Comparison of ENCODE assay signal across 17 cellular contexts in the genomic region with DNA sequence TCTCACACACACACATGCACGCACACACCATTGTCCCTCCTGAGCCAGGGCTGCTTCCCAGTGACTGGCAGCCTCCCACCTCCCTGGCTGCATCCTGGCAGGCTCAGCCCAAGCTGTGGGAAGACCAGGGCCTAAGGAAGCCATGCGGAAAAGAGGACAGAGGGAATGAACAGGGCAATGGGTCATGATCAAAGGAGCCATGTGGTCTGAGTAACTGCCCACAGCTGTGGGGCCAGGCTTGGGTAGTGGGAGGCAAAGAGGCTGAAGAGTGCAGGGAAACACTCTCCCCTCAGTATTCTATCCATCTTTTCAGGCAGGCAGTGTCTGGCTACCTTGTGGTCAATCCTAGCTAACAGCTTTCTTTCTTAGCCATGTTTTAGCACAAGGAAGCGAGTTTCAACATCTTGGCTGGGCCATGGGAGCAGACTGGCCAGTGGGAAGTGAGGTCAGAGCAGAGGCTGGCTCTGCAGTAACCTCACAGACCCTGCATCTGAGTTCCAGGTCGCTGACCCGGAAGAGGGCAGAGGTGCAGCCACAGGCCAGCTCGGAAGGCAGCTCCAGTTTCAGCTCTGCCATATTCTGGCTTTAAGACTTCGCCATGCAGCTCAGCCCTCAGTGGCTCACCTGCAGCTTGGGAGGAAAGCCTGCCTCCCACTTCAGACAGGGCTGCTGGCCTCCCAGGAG. TPM values are rescaled to one million over a fixed set of nuclear protein-coding genes. Genes with fewer than 3 reads are reported as not detected.
"Had no signal": no experiment of that assay in that cellular context is flagged by ENCODE, and none has a peak within 500 bp of the region (broad histone marks: within the 10 kb centered on the region; RNA-seq: fewer than 3 reads in every experiment).

No MANE protein-coding gene starts in this region.

- H3K4me1 ChIP-seq: prostate gland, sigmoid colon, spleen had no signal

- H3K27ac ChIP-seq: coronary artery, prostate gland, sigmoid colon, spleen had no signal

- FAIRE-seq: urothelium cell line had no signal

- H3K4me3 ChIP-seq: coronary artery, prostate gland, sigmoid colon, spleen had no signal

- DNase-seq: activated CD4-positive, alpha-beta memory T cell treated with anti-CD3 and anti-CD28 coated beads for 36 hours; activated CD4-positive, alpha-beta T cell treated with anti-CD3 and anti-CD28 coated beads for 36 hours; activated effector memory CD4-positive, alpha-beta T cell treated with anti-CD3 and anti-CD28 coated beads, Interleukin-2, amount 50 U/mL, for 16 hours; activated T-cell treated with anti-CD3 and anti-CD28 coated beads, Interleukin-2, amount 50 U/mL, for 4 hours; foreskin melanocyte; head of caudate nucleus; mammary epithelial cell; nucleus accumbens; sigmoid colon; spleen had no signal

- H3K4me1 Mint-ChIP-seq: activated CD4-positive, alpha-beta T cell treated with anti-CD3 and anti-CD28 coated beads for 36 hours; activated naive CD4-positive, alpha-beta T cell treated with anti-CD3 and anti-CD28 coated beads, Interleukin-2, amount 50 U/mL, for 24 hours had no signal

- H3K9me3 ChIP-seq: prostate gland, sigmoid colon, spleen had no signal

- H3K27me3 ChIP-seq: sigmoid colon had no signal

- H3K36me3 ChIP-seq: prostate gland, sigmoid colon, spleen had no signal

- H3K27ac Mint-ChIP-seq: activated CD4-positive, alpha-beta memory T cell treated with anti-CD3 and anti-CD28 coated beads for 36 hours; activated CD4-positive, alpha-beta T cell treated with anti-CD3 and anti-CD28 coated beads for 36 hours; activated naive CD4-positive, alpha-beta T cell treated with anti-CD3 and anti-CD28 coated beads, Interleukin-2, amount 50 U/mL, for 24 hours; T-helper 1 cell treated with Interleukin-12 subunit alpha and Interleukin-12 subunit beta and Interleukin-4 antibody, amounts not matched to agents 30 μg/mL and 1 μg/mL, for 36 hours had no signal

- H3K9me3 Mint-ChIP-seq: activated CD4-positive, alpha-beta memory T cell treated with anti-CD3 and anti-CD28 coated beads for 36 hours; activated naive CD4-positive, alpha-beta T cell treated with anti-CD3 and anti-CD28 coated beads, Interleukin-2, amount 50 U/mL, for 24 hours; activated T-cell treated with anti-CD3 and anti-CD28 coated beads, Interleukin-2, amount 50 U/mL, for 4 hours; T-helper 1 cell treated with Interleukin-12 subunit alpha and Interleukin-12 subunit beta and Interleukin-4 antibody, amounts not matched to agents 30 μg/mL and 1 μg/mL, for 36 hours had no signal

- H3K4me3 Mint-ChIP-seq: activated CD4-positive, alpha-beta memory T cell treated with anti-CD3 and anti-CD28 coated beads for 36 hours; activated CD4-positive, alpha-beta T cell treated with anti-CD3 and anti-CD28 coated beads for 36 hours; activated naive CD4-positive, alpha-beta T cell treated with anti-CD3 and anti-CD28 coated beads, Interleukin-2, amount 50 U/mL, for 24 hours; activated T-cell treated with anti-CD3 and anti-CD28 coated beads, Interleukin-2, amount 50 U/mL, for 4 hours; T-helper 1 cell treated with Interleukin-12 subunit alpha and Interleukin-12 subunit beta and Interleukin-4 antibody, amounts not matched to agents 30 μg/mL and 1 μg/mL, for 36 hours had no signal

- H3K36me3 Mint-ChIP-seq: activated CD4-positive, alpha-beta memory T cell treated with anti-CD3 and anti-CD28 coated beads for 36 hours; activated naive CD4-positive, alpha-beta T cell treated with anti-CD3 and anti-CD28 coated beads, Interleukin-2, amount 50 U/mL, for 24 hours had no signal

- ATAC-seq: activated CD4-positive, alpha-beta T cell treated with anti-CD3 and anti-CD28 coated beads for 36 hours; activated T-cell treated with anti-CD3 and anti-CD28 coated beads, Interleukin-2, amount 50 U/mL, for 4 hours; left lobe of liver had no signal

RNA-seq across cellular contexts. Expression of a gene that starts 18.1 kb away (rescaled TPM):
- total RNA-seq: activated CD4-positive, alpha-beta memory T cell treated with anti-CD3 and anti-CD28 coated beads for 36 hours; activated CD4-positive, alpha-beta T cell treated with anti-CD3 and anti-CD28 coated beads for 36 hours; activated T-cell treated with anti-CD3 and anti-CD28 coated beads, Interleukin-2, amount 50 U/mL, for 4 hours; left lobe of liver; mammary epithelial cell; sigmoid colon; spleen had no signal
- polyA plus RNA-seq: mammary epithelial cell, sigmoid colon, spleen, thymus had no signal

RNA-seq across cellular contexts. Expression of a gene that starts 56.4 kb away (rescaled TPM):
- total RNA-seq: activated CD4-positive, alpha-beta memory T cell treated with anti-CD3 and anti-CD28 coated beads for 36 hours; activated CD4-positive, alpha-beta T cell treated with anti-CD3 and anti-CD28 coated beads for 36 hours; activated T-cell treated with anti-CD3 and anti-CD28 coated beads, Interleukin-2, amount 50 U/mL, for 4 hours; left lobe of liver; mammary epithelial cell; prostate gland; sigmoid colon; spleen had no signal
- polyA plus RNA-seq: mammary epithelial cell, sigmoid colon, spleen had no signal

RNA-seq across cellular contexts. Expression of a gene that starts 59.2 kb away (rescaled TPM):
- total RNA-seq: activated CD4-positive, alpha-beta memory T cell treated with anti-CD3 and anti-CD28 coated beads for 36 hours; activated CD4-positive, alpha-beta T cell treated with anti-CD3 and anti-CD28 coated beads for 36 hours; activated T-cell treated with anti-CD3 and anti-CD28 coated beads, Interleukin-2, amount 50 U/mL, for 4 hours; left lobe of liver; mammary epithelial cell; sigmoid colon; spleen had no signal
- polyA plus RNA-seq: mammary epithelial cell, sigmoid colon, spleen had no signal
